8 cellular contexts compared by ENCODE assay signal in genomic region chr14:104461676-104462443, GRCh38.
DNase-seq lines count a peak whose midpoint lies in the region; ATAC-seq and TF ChIP-seq lines count a peak whose summit lies in the region.
"Had no signal": no experiment of that assay in that cellular context is flagged by ENCODE, and none has a peak within 500 bp of the region (broad histone marks: within the 10 kb centered on the region; RNA-seq: fewer than 3 reads in every experiment).

No MANE protein-coding gene starts in this region.

- H3K9me3 ChIP-seq in ES-I3 (ENCODE audit: control insufficient read depth, insufficient read depth, low read length) = no peaks in the 10 kb centered on the region
- H3K9me3 ChIP-seq in left ventricle myocardium inferior (replicated peaks) = no peaks in the 10 kb centered on the region
- H3K9me3 ChIP-seq in psoas muscle = no peaks in the 10 kb centered on the region

- H3K4me3 ChIP-seq in left ventricle myocardium inferior = peak overlapping the region; percentile 55
- H3K4me3 ChIP-seq in psoas muscle = peak overlapping the region; percentile 44

- TF ChIP-seq CTCF in left ventricle myocardium inferior (IDR thresholded peaks at IDR 0.05; ENCODE audit: borderline replicate concordance) = no peak
- TF ChIP-seq CTCF in psoas muscle (IDR thresholded peaks at IDR 0.05) = no peak

- no peaks in the 10 kb centered on the region for H3K4me1 Mint-ChIP-seq in activated T-helper 17 cell treated with anti-CD3 and anti-CD28 coated beads, Interleukin-2, amount 50 U/mL, for 72 hours

- ATAC-seq in psoas muscle = no peak
- ATAC-seq in activated T-helper 17 cell treated with anti-CD3 and anti-CD28 coated beads, Interleukin-2, amount 50 U/mL, for 72 hours (replicated peaks) = no peak

- intact Hi-C loops in left ventricle myocardium inferior (cut with micrococcal nuclease) (no loop called here), psoas muscle (cut with DNase I) (no loop called here)

- H3K36me3 ChIP-seq in ES-I3 (ENCODE audit: insufficient read depth, low read length) (no peaks in the 10 kb centered on the region), left ventricle myocardium inferior (no peaks in the 10 kb centered on the region), psoas muscle (ENCODE audit: insufficient read depth in 1 of 2, low read depth in 1 of 2) (no peaks in the 10 kb centered on the region)

- H3K27ac ChIP-seq in left ventricle myocardium inferior (replicated peaks) (no peak overlapping the region), psoas muscle (no peak overlapping the region)

- peaks cover 94% of the 10 kb centered on the region for H3K27me3 ChIP-seq in left ventricle myocardium inferior (ENCODE audit: low read depth)
- H3K27me3 ChIP-seq in psoas muscle (ENCODE audit: insufficient read depth in 3 of 3, low read length in 2 of 3) = peaks cover 0 to 64% (median 20%) of the 10 kb centered on the region in 3 donors

- H3K9me3 Mint-ChIP-seq in activated T-helper 17 cell treated with anti-CD3 and anti-CD28 coated beads, Interleukin-2, amount 50 U/mL, for 72 hours = no peaks in the 10 kb centered on the region

- H3K4me3 Mint-ChIP-seq in activated T-helper 17 cell treated with anti-CD3 and anti-CD28 coated beads, Interleukin-2, amount 50 U/mL, for 72 hours = no peak overlapping the region

- DNase-seq in NCI-H2171 (lab: John Stamatoyannopoulos, UW) = peak; percentile 22
- DNase-seq in left ventricle myocardium inferior = no peak
- no peak for DNase-seq in psoas muscle
- no peak for DNase-seq in putamen (ENCODE audit: low spot score)
- DNase-seq in iPS-NIHi11 (ENCODE audit: low spot score) = no peak
- DNase-seq: NCI-H2029 had no signal

- WGBS in psoas muscle, 3 donors = 2 to 9% (median 3%) methylated on average over 22 to 66 of the region's 66 CpGs

- H3K4me1 ChIP-seq in ES-I3 (ENCODE audit: insufficient read depth, low read length) (no peaks in the 10 kb centered on the region), left ventricle myocardium inferior (peaks cover 8% of the 10 kb centered on the region), psoas muscle (peaks cover 3% of the 10 kb centered on the region)

- no peaks in the 10 kb centered on the region for H3K36me3 Mint-ChIP-seq in activated T-helper 17 cell treated with anti-CD3 and anti-CD28 coated beads, Interleukin-2, amount 50 U/mL, for 72 hours (ENCODE audit: low read depth)

- no peak overlapping the region for H3K27ac Mint-ChIP-seq in activated T-helper 17 cell treated with anti-CD3 and anti-CD28 coated beads, Interleukin-2, amount 50 U/mL, for 72 hours

- H3K9ac ChIP-seq in ES-I3 (ENCODE audit: low read depth, low read length) = peak overlapping the region; percentile 47; the same call in 1 of the 2 replicates

- peaks cover 39% of the 10 kb centered on the region for H3K27me3 Mint-ChIP-seq in activated T-helper 17 cell treated with anti-CD3 and anti-CD28 coated beads, Interleukin-2, amount 50 U/mL, for 72 hours
